In genomic region chr12:127998936-127999467, GRCh38 we compare ENCODE assay signal across 22 cellular contexts.
DNase-seq lines count a peak whose midpoint lies in the region; ATAC-seq, FAIRE-seq and TF ChIP-seq lines count a peak whose summit lies in the region.
"Had no signal": no experiment of that assay in that cellular context is flagged by ENCODE, and none has a peak within 500 bp of the region (broad histone marks: within the 10 kb centered on the region; RNA-seq: fewer than 3 reads in every experiment).

No MANE protein-coding gene starts in this region.

- TF ChIP-seq POLR2A in A549 (IDR thresholded peaks at IDR 0.05; ENCODE audit: low read length) (no peak), IMR-90 (IDR thresholded peaks at IDR 0.05; ENCODE audit: low read depth, low read length) (no peak), spleen (IDR thresholded peaks at IDR 0.05) (no peak)

- H3K4me3 ChIP-seq in A549 (no peak overlapping the region), IMR-90 (ENCODE audit: insufficient read depth, low read depth, low read length) (no peak overlapping the region), brain microvascular endothelial cell (ENCODE audit: low read depth, low read length) (no peak overlapping the region), spleen (no peak overlapping the region)
- no peak overlapping the region for H3K4me3 ChIP-seq in effector memory CD4-positive, alpha-beta T cell (ENCODE audit: insufficient read depth, low read depth, low read length, poor library complexity, severe bottlenecking)

- H3K36me3 ChIP-seq in IMR-90 (ENCODE audit: control insufficient read depth, insufficient read depth, low read length) (no peaks in the 10 kb centered on the region), brain microvascular endothelial cell (replicated peaks) (no peaks in the 10 kb centered on the region), spleen (no peaks in the 10 kb centered on the region)
- no peaks in the 10 kb centered on the region for H3K36me3 ChIP-seq in effector memory CD4-positive, alpha-beta T cell (ENCODE audit: control insufficient read depth, insufficient read depth, low read length)

- ATAC-seq in A549 = no peak
- no peak for ATAC-seq in IMR-90 (ENCODE audit: low read depth)
- ATAC-seq: Panc1 had no signal

- no peak overlapping the region for H4K8ac ChIP-seq in IMR-90 (ENCODE audit: low read depth in 2 of 2, low read length in 2 of 2)

- H3K14ac ChIP-seq in IMR-90 (replicated peaks; ENCODE audit: low read depth, low read length) = no peak overlapping the region

- no peak overlapping the region for H4K5ac ChIP-seq in IMR-90 (ENCODE audit: low read depth, low read length)

- TF ChIP-seq RAD21 in A549 (conservative IDR thresholded peaks at IDR 0.05 in 1 of 2, IDR thresholded peaks at IDR 0.05 in 1 of 2) = no peak
- TF ChIP-seq RAD21 in IMR-90 (IDR thresholded peaks at IDR 0.05; ENCODE audit: low read length) = no peak

- CTCF ChIA-PET in A549 (lab: Yijun Ruan, JAX) (no interaction called here), IMR-90 (lab: Yijun Ruan, JAX) (no interaction called here)

- H4K20me1 ChIP-seq in IMR-90 (ENCODE audit: insufficient read depth, low read length) = no peaks in the 10 kb centered on the region

- no TSS peak for BruUV-seq in IMR-90 (replicated peaks; lab: Mats Ljungman, UMichigan)

- H3K56ac ChIP-seq in IMR-90 (ENCODE audit: extremely low read depth, insufficient read depth, low read length) = no peak overlapping the region

- intact Hi-C loops in IMR-90 (cut with micrococcal nuclease) (no loop called here), spleen (cut with DNase I; ENCODE audit: low total_unique reads) (no loop called here)

- FAIRE-seq in A549 (lab: Jason Lieb, UNC) = no peak
- FAIRE-seq: A204.1, G401.6, GM12891, GM19239 had no signal

- no peaks in the 10 kb centered on the region for H3K79me1 ChIP-seq in IMR-90 (ENCODE audit: low read depth in 1 of 2, low read length in 2 of 2)

- H4K91ac ChIP-seq in IMR-90 (ENCODE audit: insufficient read depth, low read depth, low read length) = no peak overlapping the region

- H2AK5ac ChIP-seq in IMR-90 (ENCODE audit: low read depth, low read length) = no peak overlapping the region

- no peaks in the 10 kb centered on the region for H3K9me3 ChIP-seq in A549
- H3K9me3 ChIP-seq in IMR-90 (ENCODE audit: control insufficient read depth, insufficient read depth, low read length) = peaks cover 8% of the 10 kb centered on the region
- peaks cover 0 to 6% (median 0%) of the 10 kb centered on the region in 8 donors for H3K9me3 ChIP-seq in spleen
- H3K9me3 ChIP-seq in effector memory CD4-positive, alpha-beta T cell (ENCODE audit: control insufficient read depth, low read length) = no peaks in the 10 kb centered on the region

- H2BK15ac ChIP-seq in IMR-90 (ENCODE audit: low read depth, low read length) = no peak overlapping the region

- H3K4me2 ChIP-seq in A549 (no peak overlapping the region), IMR-90 (ENCODE audit: low read depth, low read length) (no peak overlapping the region)

- 36% methylated on average over 5 of the region's 5 CpGs for WGBS in A549 (ENCODE audit: missing lambda C conversion rate)
- no CpG with 5 or more reads among the region's 5 CpGs for WGBS in IMR-90 (ENCODE audit: extremely low coverage in 2 of 2, insufficient read length in 1 of 2), 2 experiments
- WGBS in spleen, 5 donors = 76 to 92% (median 80%) methylated on average over 5 of the region's 5 CpGs

- no peak overlapping the region for H2BK5ac ChIP-seq in IMR-90 (ENCODE audit: low read depth, low read length, poor library complexity, severe bottlenecking)

- no peak overlapping the region for H2BK20ac ChIP-seq in IMR-90 (ENCODE audit: low read depth, low read length)

- H3K9me1 ChIP-seq in IMR-90 (ENCODE audit: insufficient read depth, low read length) = no peaks in the 10 kb centered on the region

- no peak overlapping the region for H3K4ac ChIP-seq in IMR-90 (ENCODE audit: low read depth, low read length)

- no peak overlapping the region for H3K18ac ChIP-seq in IMR-90 (ENCODE audit: low read depth, low read length)

- no peak for TF ChIP-seq CTCF in A549 (IDR thresholded peaks at IDR 0.05)
- TF ChIP-seq CTCF in IMR-90 (conservative IDR thresholded peaks at IDR 0.05; ENCODE audit: low read depth, low read length) = no peak
- TF ChIP-seq CTCF in brain microvascular endothelial cell (IDR thresholded peaks at IDR 0.05; ENCODE audit: low read depth, low read length, missing control alignments) = no peak
- no peak for TF ChIP-seq CTCF in spleen (IDR thresholded peaks at IDR 0.05 in 8 of 11, conservative IDR thresholded peaks at IDR 0.05 in 3 of 11)

- no peak overlapping the region for H3K9ac ChIP-seq in IMR-90 (ENCODE audit: low read depth, low read length)

- H2AK9ac ChIP-seq in IMR-90 (replicated peaks; ENCODE audit: low read depth, low read length, poor library complexity) = no peak overlapping the region

- H2BK120ac ChIP-seq in IMR-90 (ENCODE audit: low read depth, low read length) = no peak overlapping the region

- DNase-seq in A549 (ENCODE audit: low read depth in 1 of 2, low spot score in 1 of 2) (no peak), IMR-90 (no peak), RPMI7951 (ENCODE audit: low read depth) (peak; percentile 12), brain microvascular endothelial cell (peak; percentile 38), spleen (no peak), KBM-7 (no peak), NCI-H2171 (lab: John Stamatoyannopoulos, UW) (no peak)
- no peak for DNase-seq in effector memory CD4-positive, alpha-beta T cell
- DNase-seq: COR-L47, DMS153, GOT3, HFFc6, Kasumi-1, NCI-H1436, NCI-H2081, NCI-H2227 treated with DMSO at 0.1 percent for 48 hours, SIG-M5 had no signal

- H3K27ac ChIP-seq in A549 (no peak overlapping the region), IMR-90 (ENCODE audit: insufficient read depth, low read length) (no peak overlapping the region), brain microvascular endothelial cell (no peak overlapping the region), spleen (no peak overlapping the region)
- no peak overlapping the region for H3K27ac ChIP-seq in effector memory CD4-positive, alpha-beta T cell (ENCODE audit: insufficient read depth, low read length, poor library complexity, severe bottlenecking)

- H3K27me3 ChIP-seq in IMR-90 (ENCODE audit: control insufficient read depth, insufficient read depth, low read length) (no peaks in the 10 kb centered on the region), brain microvascular endothelial cell (replicated peaks) (no peaks in the 10 kb centered on the region), spleen (replicated peaks in 1 of 7) (no peaks in the 10 kb centered on the region)
- H3K27me3 ChIP-seq in effector memory CD4-positive, alpha-beta T cell (replicated peaks; ENCODE audit: control insufficient read depth, insufficient read depth, low read length, poor library complexity, severe bottlenecking) = no peaks in the 10 kb centered on the region

- dilution Hi-C loops in IMR-90 (cut with HindIII; ENCODE audit: low sequenced_read_pairs, unreplicated experiment) = no loop called here

- H2AFZ ChIP-seq in IMR-90 (replicated peaks; ENCODE audit: low read length, poor library complexity) = no peak overlapping the region

- TF ChIP-seq EP300 in A549 (IDR thresholded peaks at IDR 0.05) = no peak

- no peak overlapping the region for H3K23ac ChIP-seq in IMR-90 (ENCODE audit: low read depth, low read length)

- POLR2A ChIA-PET in A549 (lab: Yijun Ruan, JAX) = no interaction called here
- POLR2A ChIA-PET in IMR-90 (lab: Charles Lee; ENCODE audit: unreplicated experiment) = no interaction called here

- in situ Hi-C loops in IMR-90 (cut with MboI; ENCODE audit: low sequenced_read_pairs) = no loop called here
- in situ Hi-C loops in brain microvascular endothelial cell (cut with HindIII; ENCODE audit: low pct_ligation_motif_present, low sequenced_read_pairs) = no loop called here
- in situ Hi-C loops in KBM-7 (cut with MboI; ENCODE audit: low pct_unique_long_range_greater_than_20kb, low sequenced_read_pairs) = no loop called here

- H3K4me1 ChIP-seq in A549 (no peaks in the 10 kb centered on the region), IMR-90 (ENCODE audit: control insufficient read depth, insufficient read depth, low read length) (no peaks in the 10 kb centered on the region), spleen (no peaks in the 10 kb centered on the region)
- no peaks in the 10 kb centered on the region for H3K4me1 ChIP-seq in effector memory CD4-positive, alpha-beta T cell (ENCODE audit: control insufficient read depth, insufficient read depth, low read length, poor library complexity, severe bottlenecking)

TF ChIP-seq in A549, 52 proteins besides CTCF, POLR2A, EP300 and RAD21 (continues in another document):
- TF ChIP-seq NFE2L2 (conservative IDR thresholded peaks at IDR 0.05; ENCODE audit: low read length) (peak; percentile 65), ZC3H11A (IDR thresholded peaks at IDR 0.05) (no peak), RCOR1 (IDR thresholded peaks at IDR 0.05; ENCODE audit: low read depth, low read length) (no peak)

TF ChIP-seq in IMR-90, 13 proteins besides CTCF, POLR2A, EP300 and RAD21:
- peak; percentile 78 for TF ChIP-seq NFE2L2 (IDR thresholded peaks at IDR 0.05; ENCODE audit: low read depth, low read length)
- TF ChIP-seq CEBPB (IDR thresholded peaks at IDR 0.05; ENCODE audit: low read depth, low read length) = no peak
- TF ChIP-seq RCOR1 (IDR thresholded peaks at IDR 0.05; ENCODE audit: insufficient replicate concordance, low read length) = no peak
- TF ChIP-seq FOS (IDR thresholded peaks at IDR 0.05; ENCODE audit: low read depth, low read length) = no peak
- TF ChIP-seq USF2 (IDR thresholded peaks at IDR 0.05; ENCODE audit: low read depth, low read length) = no peak
- TF ChIP-seq MAFK (IDR thresholded peaks at IDR 0.05; ENCODE audit: low read depth, low read length) = peak; percentile 98
- TF ChIP-seq MAZ (IDR thresholded peaks at IDR 0.05; ENCODE audit: borderline replicate concordance, low read depth, low read length) = no peak
- TF ChIP-seq SMC3 (IDR thresholded peaks at IDR 0.05; ENCODE audit: low read depth, low read length) = no peak

Comparison
In these comparisons a context has a peak if more than half of its experiments do, and no peak if none do; other contexts are left out.
1. DNase-seq: peak in RPMI7951 (single experiment) and brain microvascular endothelial cell (single experiment); none in A549 (0 of 2), IMR-90 (single experiment), spleen (single experiment), KBM-7 (single experiment), effector memory CD4-positive, alpha-beta T cell (0 of 3) and NCI-H2171 (single experiment).